Comparison of ENCODE assay signal across 28 cellular contexts in the genomic region with DNA sequence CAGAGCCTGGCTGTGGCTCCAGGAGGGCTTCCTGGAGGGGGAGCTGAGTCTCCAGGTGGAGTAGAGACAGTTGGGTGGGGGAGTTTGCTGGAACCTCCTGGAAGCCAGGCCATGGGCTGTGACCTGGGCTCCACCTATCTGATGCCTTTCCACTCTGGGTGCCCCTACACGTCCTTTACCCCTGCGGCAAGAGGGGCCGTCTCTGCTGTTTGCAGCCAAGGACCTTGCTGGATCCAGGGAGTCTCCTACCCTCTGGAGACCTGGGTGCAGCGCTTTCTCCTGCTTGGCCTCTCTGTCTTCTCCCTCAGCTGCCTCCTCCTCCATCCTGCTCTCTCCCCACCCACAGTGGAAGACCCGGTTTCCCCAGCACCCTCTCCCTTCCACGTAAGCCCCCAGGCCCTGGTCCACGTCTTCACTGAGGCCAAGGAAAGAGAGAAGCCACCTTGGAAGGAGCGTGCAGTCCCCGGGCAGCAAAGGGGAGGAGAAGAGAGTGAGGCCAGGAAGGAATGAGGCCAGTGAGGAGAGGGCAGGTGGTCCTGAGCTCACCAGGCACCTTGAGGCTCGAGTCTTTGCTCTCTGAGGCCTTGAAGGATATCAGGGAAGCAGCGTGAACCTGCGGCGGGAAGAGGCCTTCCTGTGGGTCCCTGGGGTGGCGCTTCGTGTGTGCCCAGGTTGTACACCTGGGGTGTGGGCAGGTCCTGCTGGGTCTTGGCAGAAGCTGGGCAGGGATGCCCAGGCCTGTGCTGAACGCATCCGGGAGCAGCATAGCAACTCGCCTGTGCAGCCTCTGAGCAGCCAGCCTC.
A peak's percentile ranks its signal among the peaks of the same experiment; 100 is the strongest.
DNase-seq lines count a peak whose midpoint lies in the region; ATAC-seq and TF ChIP-seq lines count a peak whose summit lies in the region.
"Had no signal": no experiment of that assay in that cellular context is flagged by ENCODE, and none has a peak within 500 bp of the region (broad histone marks: within the 10 kb centered on the region; RNA-seq: fewer than 3 reads in every experiment).

No MANE protein-coding gene starts in this region.

- H3K4me1 ChIP-seq in lower lobe of right lung (no peaks in the 10 kb centered on the region), spleen (no peaks in the 10 kb centered on the region), tibial artery (no peaks in the 10 kb centered on the region)
- H3K4me1 ChIP-seq: SJSA1, suprapubic skin had no signal

- no peaks in the 10 kb centered on the region for H3K27me3 ChIP-seq in lower lobe of right lung (ENCODE audit: low read depth)
- peaks cover 0 to 10% (median 0%) of the 10 kb centered on the region in 7 donors for H3K27me3 ChIP-seq in spleen (replicated peaks in 1 of 7)
- peaks cover 0 to 15% of the 10 kb centered on the region in 2 donors for H3K27me3 ChIP-seq in tibial artery
- H3K27me3 ChIP-seq: BLaER1 treated with 17β-estradiol and CSF1 and Interleukin-3, amounts not matched to agents 10 nM and 100 nM; gastroesophageal sphincter; hepatocyte; SJSA1; suprapubic skin had no signal

- H3K9me3 ChIP-seq in lower lobe of right lung (no peaks in the 10 kb centered on the region), spleen (peaks cover 0 to 3% (median 0%) of the 10 kb centered on the region in 8 donors), tibial artery (no peaks in the 10 kb centered on the region)
- H3K9me3 ChIP-seq: SJSA1, suprapubic skin had no signal

- in situ Hi-C loops in KBM-7 (cut with MboI; ENCODE audit: low pct_unique_long_range_greater_than_20kb, low sequenced_read_pairs): no loop called here

- intact Hi-C loops in lower lobe of right lung (cut with DNase I) (no loop called here), spleen (cut with DNase I; ENCODE audit: low total_unique reads) (no loop called here), tibial artery (cut with DNase I; ENCODE audit: low total_unique reads) (no loop called here)

- H3K27ac ChIP-seq in lower lobe of right lung (no peak overlapping the region), spleen (no peak overlapping the region), tibial artery (no peak overlapping the region)
- H3K27ac ChIP-seq: BLaER1 treated with 17β-estradiol and CSF1 and Interleukin-3, amounts not matched to agents 10 nM and 100 nM; gastroesophageal sphincter; hepatocyte; KMS-11; SJSA1; suprapubic skin had no signal

- CTCF ChIA-PET in activated CD8-positive, alpha-beta memory T cell treated with anti-CD3 and anti-CD28 coated beads, Interleukin-2, amount 10 ng/mL, durations not matched to agents 7 days and 5 days (lab: Charles Lee): no interaction called here

- TF ChIP-seq POLR2A in spleen (IDR thresholded peaks at IDR 0.05): no peak

- H3K36me3 ChIP-seq in lower lobe of right lung (no peaks in the 10 kb centered on the region), spleen (no peaks in the 10 kb centered on the region), tibial artery (no peaks in the 10 kb centered on the region)
- H3K36me3 ChIP-seq: BLaER1 treated with 17β-estradiol and CSF1 and Interleukin-3, amounts not matched to agents 10 nM and 100 nM; gastroesophageal sphincter; SJSA1; suprapubic skin had no signal

- WGBS in spleen, 5 donors: 82 to 92% (median 84%) methylated on average over 18 of the region's 18 CpGs

- TF ChIP-seq CTCF in lower lobe of right lung (IDR thresholded peaks at IDR 0.05): no peak
- no peak for TF ChIP-seq CTCF in spleen (IDR thresholded peaks at IDR 0.05 in 8 of 11, conservative IDR thresholded peaks at IDR 0.05 in 3 of 11)
- TF ChIP-seq CTCF in tibial artery (IDR thresholded peaks at IDR 0.05): no peak

- no peak overlapping the region for H3K4me3 Mint-ChIP-seq in activated CD8-positive, alpha-beta memory T cell treated with anti-CD3 and anti-CD28 coated beads, Interleukin-2, amount 10 ng/mL, durations not matched to agents 7 days and 5 days
- H3K4me3 Mint-ChIP-seq: activated CD4-positive, alpha-beta memory T cell treated with anti-CD3 and anti-CD28 coated beads for 36 hours; central memory CD8-positive, alpha-beta T cell; stimulated activated effector memory CD8-positive, alpha-beta T cell treated with anti-CD3 and anti-CD28 coated beads, Interleukin-12 subunit alpha, Interleukin-12 subunit beta, amount 100 ng/mL, for 72 hours had no signal

- H3K9me3 Mint-ChIP-seq in activated CD8-positive, alpha-beta memory T cell treated with anti-CD3 and anti-CD28 coated beads, Interleukin-2, amount 10 ng/mL, durations not matched to agents 7 days and 5 days (ENCODE audit: low read depth): no peaks in the 10 kb centered on the region
- H3K9me3 Mint-ChIP-seq: activated CD4-positive, alpha-beta memory T cell treated with anti-CD3 and anti-CD28 coated beads for 36 hours; central memory CD8-positive, alpha-beta T cell; stimulated activated effector memory CD8-positive, alpha-beta T cell treated with anti-CD3 and anti-CD28 coated beads, Interleukin-12 subunit alpha, Interleukin-12 subunit beta, amount 100 ng/mL, for 72 hours had no signal

- DNase-seq in D341Med (ENCODE audit: low spot score) (peak; percentile 21), lower lobe of right lung (peak; percentile 35), spleen (peak; percentile 63), pons (ENCODE audit: low spot score) (no peak), KBM-7 (no peak), tibial artery (no peak)
- peak; percentile 26 for DNase-seq in activated CD8-positive, alpha-beta memory T cell treated with anti-CD3 and anti-CD28 coated beads, Interleukin-2, amount 10 ng/mL, durations not matched to agents 7 days and 5 days
- DNase-seq: activated CD4-positive, alpha-beta memory T cell treated with anti-CD3 and anti-CD28 coated beads for 36 hours; activated T-cell treated with anti-CD3 and anti-CD28 coated beads for 4 hours; DMS79; GDM1; left colon; NCI-H1436; NCI-H2081 treated with DMSO at 0.1 percent for 48 hours; NCI-H345; NCI-H748 treated with DMSO at 0.1 percent for 48 hours; stimulated activated CD4-positive, alpha-beta T cell treated with anti-CD3 and anti-CD28 coated beads, Interleukin-12 subunit alpha, Interleukin-12 subunit beta, amount 100 ng/mL, for 4 hours; stimulated activated CD4-positive, alpha-beta T cell treated with anti-CD3 and anti-CD28 coated beads, Interleukin-4, amount 100 ng/mL, for 1 hour; T-helper 1 cell had no signal

- ATAC-seq in activated CD8-positive, alpha-beta memory T cell treated with anti-CD3 and anti-CD28 coated beads, Interleukin-2, amount 10 ng/mL, durations not matched to agents 7 days and 5 days: no peak
- no peak for ATAC-seq in lower lobe of right lung
- ATAC-seq: gastroesophageal sphincter; left colon; right cardiac atrium; stimulated activated effector memory CD8-positive, alpha-beta T cell treated with anti-CD3 and anti-CD28 coated beads, Interleukin-12 subunit alpha, Interleukin-12 subunit beta, amount 100 ng/mL, for 72 hours had no signal

- no peak overlapping the region for H3K27ac Mint-ChIP-seq in activated CD8-positive, alpha-beta memory T cell treated with anti-CD3 and anti-CD28 coated beads, Interleukin-2, amount 10 ng/mL, durations not matched to agents 7 days and 5 days
- H3K27ac Mint-ChIP-seq: activated CD4-positive, alpha-beta memory T cell treated with anti-CD3 and anti-CD28 coated beads for 36 hours; stimulated activated effector memory CD8-positive, alpha-beta T cell treated with anti-CD3 and anti-CD28 coated beads, Interleukin-12 subunit alpha, Interleukin-12 subunit beta, amount 100 ng/mL, for 72 hours had no signal

- H3K4me1 Mint-ChIP-seq in activated CD8-positive, alpha-beta memory T cell treated with anti-CD3 and anti-CD28 coated beads, Interleukin-2, amount 10 ng/mL, durations not matched to agents 7 days and 5 days: no peaks in the 10 kb centered on the region
- H3K4me1 Mint-ChIP-seq: central memory CD8-positive, alpha-beta T cell; stimulated activated effector memory CD8-positive, alpha-beta T cell treated with anti-CD3 and anti-CD28 coated beads, Interleukin-12 subunit alpha, Interleukin-12 subunit beta, amount 100 ng/mL, for 72 hours had no signal

- H3K4me3 ChIP-seq in lower lobe of right lung (no peak overlapping the region), spleen (no peak overlapping the region), tibial artery (no peak overlapping the region)
- H3K4me3 ChIP-seq: BLaER1 treated with 17β-estradiol and CSF1 and Interleukin-3, amounts not matched to agents 10 nM and 100 nM; gastroesophageal sphincter; hepatocyte; SJSA1; suprapubic skin had no signal

- no peaks in the 10 kb centered on the region for H3K27me3 Mint-ChIP-seq in activated CD8-positive, alpha-beta memory T cell treated with anti-CD3 and anti-CD28 coated beads, Interleukin-2, amount 10 ng/mL, durations not matched to agents 7 days and 5 days

- no peaks in the 10 kb centered on the region for H3K36me3 Mint-ChIP-seq in activated CD8-positive, alpha-beta memory T cell treated with anti-CD3 and anti-CD28 coated beads, Interleukin-2, amount 10 ng/mL, durations not matched to agents 7 days and 5 days
- H3K36me3 Mint-ChIP-seq: activated CD4-positive, alpha-beta memory T cell treated with anti-CD3 and anti-CD28 coated beads for 36 hours; stimulated activated effector memory CD8-positive, alpha-beta T cell treated with anti-CD3 and anti-CD28 coated beads, Interleukin-12 subunit alpha, Interleukin-12 subunit beta, amount 100 ng/mL, for 72 hours had no signal

Comparison
In these comparisons a context has a peak if more than half of its experiments do, and no peak if none do; other contexts are left out.
1. DNase-seq: peak in D341Med (single experiment), activated CD8-positive, alpha-beta memory T cell treated with anti-CD3 and anti-CD28 coated beads, Interleukin-2, amount 10 ng/mL, durations not matched to agents 7 days and 5 days (single experiment), lower lobe of right lung (single experiment) and spleen (single experiment); none in pons (single experiment), KBM-7 (single experiment) and tibial artery (0 of 2).